ENCODE assay signal across 9 cellular contexts in the genomic region with DNA sequence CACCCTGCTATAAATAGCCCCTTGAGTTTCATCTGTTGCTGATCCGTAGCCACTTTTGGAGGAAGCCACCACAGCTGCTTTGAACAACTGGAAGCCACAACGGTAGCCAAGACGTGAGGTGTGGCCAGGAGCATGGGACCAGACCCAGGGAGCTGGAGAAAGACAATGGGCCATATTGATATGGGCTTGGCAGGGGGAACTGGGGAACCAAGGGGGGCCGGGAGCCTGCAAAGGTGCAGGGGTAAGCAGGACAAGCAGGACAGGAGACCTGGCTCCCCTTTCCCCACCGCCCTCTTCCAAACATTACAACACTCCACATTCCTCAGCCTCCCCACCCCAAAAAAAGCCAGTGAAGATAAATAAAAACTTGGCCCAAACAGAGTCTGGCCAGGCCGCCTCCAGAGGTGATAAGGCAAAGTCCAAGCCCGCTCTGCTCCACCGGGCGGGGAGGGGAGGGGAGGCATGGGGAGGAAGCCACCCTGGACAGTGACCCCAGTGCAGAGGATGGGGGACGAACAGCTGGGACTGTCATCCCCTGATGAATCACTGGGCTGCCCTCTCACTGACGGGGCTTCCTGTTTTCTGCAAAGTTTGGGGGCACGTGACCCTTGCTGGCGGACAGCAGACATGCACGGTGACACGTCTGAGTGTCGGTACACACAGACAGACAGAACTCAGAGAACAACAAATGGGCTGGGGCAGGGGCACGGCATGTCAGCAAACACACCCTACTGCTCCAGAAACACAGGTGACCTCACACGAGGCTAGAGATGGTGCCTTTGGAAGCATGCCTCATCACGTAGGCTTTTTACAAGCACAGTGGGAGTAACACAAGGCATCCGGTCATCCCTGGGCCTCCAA.
DNase-seq lines count a peak whose midpoint lies in the region; ATAC-seq, FAIRE-seq and TF ChIP-seq lines count a peak whose summit lies in the region.
"Had no signal": no experiment of that assay in that cellular context is flagged by ENCODE, and none has a peak within 500 bp of the region (broad histone marks: within the 10 kb centered on the region; RNA-seq: fewer than 3 reads in every experiment).

No MANE protein-coding gene starts in this region.

- H3K4me3 Mint-ChIP-seq in H9 = no peak overlapping the region
- H3K4me3 Mint-ChIP-seq in immature natural killer cell = no peak overlapping the region

- H4K20me1 ChIP-seq in BLaER1 = peaks cover 40% of the 10 kb centered on the region
- H4K20me1 ChIP-seq in fibroblast of lung (ENCODE audit: control insufficient read depth, extremely low read depth, insufficient read depth, low read length) = no peaks in the 10 kb centered on the region
- peaks cover 55% of the 10 kb centered on the region for H4K20me1 ChIP-seq in osteoblast (ENCODE audit: insufficient read depth, low read length)
- H4K20me1 ChIP-seq in H9 (ENCODE audit: control insufficient read depth, insufficient read depth, insufficient read length) = no peaks in the 10 kb centered on the region

- no peaks in the 10 kb centered on the region for H3K23me2 ChIP-seq in H9 (ENCODE audit: insufficient read length, low read depth, low read length, poor library complexity, severe bottlenecking)

- no peak overlapping the region for H2AFZ ChIP-seq in fibroblast of lung (ENCODE audit: low read length)
- H2AFZ ChIP-seq in osteoblast (ENCODE audit: low read length) = no peak overlapping the region
- H2AFZ ChIP-seq in H9 (ENCODE audit: low read length) = no peak overlapping the region

- no peak overlapping the region for H4K8ac ChIP-seq in H9 (replicated peaks; ENCODE audit: insufficient read length, low read depth, low read length)

- H2BK15ac ChIP-seq in H9 (ENCODE audit: low read depth, low read length) = no peak overlapping the region

- H3T11ph ChIP-seq in H9 (ENCODE audit: low read length) = no peak overlapping the region

- no peak overlapping the region for H4K5ac ChIP-seq in H9 (ENCODE audit: insufficient read length, low read depth, low read length)

- H3K18ac ChIP-seq in H9 (ENCODE audit: insufficient read length, low read depth, low read length) = no peak overlapping the region

- H3K9ac ChIP-seq in BLaER1 = peak overlapping the region; percentile 26
- H3K9ac ChIP-seq in fibroblast of lung (ENCODE audit: insufficient read depth, low read length) = peak overlapping the region; percentile 32
- no peak overlapping the region for H3K9ac ChIP-seq in H9 (ENCODE audit: extremely low read depth, insufficient read length, low read length)

- H4K91ac ChIP-seq in H9 (ENCODE audit: insufficient read length, low read depth, low read length) = no peak overlapping the region

- peak overlapping the region in 1 of 3 experiments; percentile 82; a peak in 1 of 7 replicates for H3K27ac Mint-ChIP-seq in H9
- no peak overlapping the region for H3K27ac Mint-ChIP-seq in immature natural killer cell

- H2BK5ac ChIP-seq in H9 (ENCODE audit: insufficient read length, low read length) = no peak overlapping the region

- H2AK5ac ChIP-seq in H9 (ENCODE audit: insufficient read length, low read length) = no peak overlapping the region

- peak; percentile 76 for DNase-seq in RCC 7860 (ENCODE audit: low spot score)
- DNase-seq in fibroblast of lung (ENCODE audit: low read depth in 2 of 2) = peak; percentile 50 to 82
- peak; percentile 93 for DNase-seq in osteoblast (ENCODE audit: insufficient read length, low spot score, missing footprints)
- no peak for DNase-seq in H9
- no peak for DNase-seq in NCI-H82 (lab: John Stamatoyannopoulos, UW)
- DNase-seq in immature natural killer cell = no peak

- H2BK120ac ChIP-seq in H9 (ENCODE audit: low read depth, low read length, poor library complexity, severe bottlenecking) = no peak overlapping the region

- no CpG with 5 or more reads among the region's 20 CpGs for WGBS in H9 (ENCODE audit: extremely low coverage, insufficient read length, low lambda C conversion rate)

- H3K4me2 ChIP-seq in BLaER1 = peak overlapping the region; percentile 92
- H3K4me2 ChIP-seq in fibroblast of lung (ENCODE audit: extremely low read depth, insufficient read depth, low read length) = peak overlapping the region; percentile 46
- peak overlapping the region; percentile 58 for H3K4me2 ChIP-seq in osteoblast (ENCODE audit: insufficient read depth, low read length)
- no peak overlapping the region for H3K4me2 ChIP-seq in H9 (ENCODE audit: insufficient read depth, insufficient read length, low read length)

- peak overlapping the region; percentile 77 for H3K27ac ChIP-seq in BLaER1
- H3K27ac ChIP-seq in fibroblast of lung (ENCODE audit: insufficient read depth, low read length) = peak overlapping the region; percentile 75
- H3K27ac ChIP-seq in osteoblast (ENCODE audit: low read depth, low read length) = peak overlapping the region; percentile 77
- H3K27ac ChIP-seq in H9 (ENCODE audit: insufficient read length, low read depth, low read length) = no peak overlapping the region

- no peak for FAIRE-seq in RCC 7860 (lab: Jason Lieb, UNC)
- FAIRE-seq: G401.6 had no signal

- H3K23ac ChIP-seq in H9 (ENCODE audit: insufficient read length, low read depth, low read length) = no peak overlapping the region

- no peak overlapping the region for H3K14ac ChIP-seq in H9 (ENCODE audit: insufficient read depth, low read length)

- peaks cover 16% of the 10 kb centered on the region for H3K79me2 ChIP-seq in fibroblast of lung (ENCODE audit: control insufficient read depth, insufficient read depth, low read length)
- H3K79me2 ChIP-seq in osteoblast (ENCODE audit: insufficient read depth, low read length) = peaks cover 16% of the 10 kb centered on the region
- no peaks in the 10 kb centered on the region for H3K79me2 ChIP-seq in H9 (ENCODE audit: insufficient read depth, low read length)

- no peaks in the 10 kb centered on the region for H3K9me3 Mint-ChIP-seq in H9
- no peaks in the 10 kb centered on the region for H3K9me3 Mint-ChIP-seq in immature natural killer cell

- no peak for ATAC-seq in HG02970 (IDR thresholded peaks at IDR 0.05; ENCODE audit: low FRiP score, unreplicated experiment)

- no peak overlapping the region for H2BK20ac ChIP-seq in H9 (ENCODE audit: low read depth, low read length, poor library complexity, severe bottlenecking)

- H3K36me3 Mint-ChIP-seq in H9 (ENCODE audit: insufficient read depth in 1 of 3, low read depth in 3 of 3) (no peaks in the 10 kb centered on the region; a peak in 1 of 7 replicates), immature natural killer cell (no peaks in the 10 kb centered on the region)

- H3K4ac ChIP-seq in H9 (ENCODE audit: low read depth, low read length) = no peak overlapping the region

- H3K4me3 ChIP-seq in BLaER1 (peak overlapping the region; percentile 47), fibroblast of lung (replicated peaks in 1 of 4; ENCODE audit: control extremely low read depth in 1 of 4, insufficient read depth in 1 of 4, low read depth in 3 of 4, low read length in 4 of 4) (peak overlapping the region in 1 of 4 experiments; percentile 6), osteoblast (ENCODE audit: insufficient read depth, low read length) (no peak overlapping the region)

- peaks cover 38% of the 10 kb centered on the region for H3K36me3 ChIP-seq in BLaER1
- H3K36me3 ChIP-seq in fibroblast of lung (ENCODE audit: control insufficient read depth, insufficient read depth, low read length) = peaks cover 7% of the 10 kb centered on the region
- H3K36me3 ChIP-seq in osteoblast (ENCODE audit: insufficient read depth, low read length) = peaks cover 41% of the 10 kb centered on the region

- no peak overlapping the region for H2BK12ac ChIP-seq in H9 (ENCODE audit: insufficient read length, low read depth, low read length)

- H3K79me1 ChIP-seq in H9 (ENCODE audit: insufficient read depth, low read depth, low read length, poor library complexity, severe bottlenecking) = no peaks in the 10 kb centered on the region

- TF ChIP-seq CTCF in fibroblast of lung (conservative IDR thresholded peaks at IDR 0.05 in 1 of 2, IDR thresholded peaks at IDR 0.05 in 1 of 2; ENCODE audit: low read depth in 1 of 2, low read length in 2 of 2) (no peak), osteoblast (IDR thresholded peaks at IDR 0.05; ENCODE audit: extremely low read depth, low read depth, low read length) (no peak), H9 (conservative IDR thresholded peaks at IDR 0.05) (no peak)

- no peak overlapping the region for H3K56ac ChIP-seq in H9 (ENCODE audit: insufficient read length, low read depth, low read length)

- no peaks in the 10 kb centered on the region; the same call in 1 of the 2 replicates for H3K27me3 ChIP-seq in BLaER1
- H3K27me3 ChIP-seq in fibroblast of lung (ENCODE audit: control insufficient read depth, insufficient read depth, low read length) = no peaks in the 10 kb centered on the region
- H3K27me3 ChIP-seq in osteoblast (ENCODE audit: insufficient read depth, low read length) = no peaks in the 10 kb centered on the region
- no peaks in the 10 kb centered on the region for H3K27me3 ChIP-seq in H9 (ENCODE audit: insufficient read depth, low read length)

- no peaks in the 10 kb centered on the region for H3K9me3 ChIP-seq in BLaER1
- no peaks in the 10 kb centered on the region for H3K9me3 ChIP-seq in fibroblast of lung (ENCODE audit: control insufficient read depth, insufficient read depth, low read depth, low read length)
- no peaks in the 10 kb centered on the region for H3K9me3 ChIP-seq in osteoblast (ENCODE audit: low read depth, low read length)
- H3K9me3 ChIP-seq in H9 (ENCODE audit: control insufficient read depth, low read depth, low read length) = no peaks in the 10 kb centered on the region

- peaks cover 12 to 34% of the 10 kb centered on the region in 2 experiments for H3K4me1 Mint-ChIP-seq in H9
- H3K4me1 Mint-ChIP-seq in immature natural killer cell = peaks cover 0 to 5% of the 10 kb centered on the region in 2 donors

- peaks cover 80% of the 10 kb centered on the region for H3K4me1 ChIP-seq in BLaER1
- H3K4me1 ChIP-seq in fibroblast of lung (ENCODE audit: control insufficient read depth, extremely low read depth, insufficient read depth, low read length) = peaks cover 46% of the 10 kb centered on the region
- H3K4me1 ChIP-seq in osteoblast (ENCODE audit: insufficient read depth, low read length) = peaks cover 48% of the 10 kb centered on the region
- H3K4me1 ChIP-seq in H9 (ENCODE audit: insufficient read depth, low read length) = no peaks in the 10 kb centered on the region

- H3K27me3 Mint-ChIP-seq in H9 (ENCODE audit: low read depth) = no peaks in the 10 kb centered on the region; the same call in 1 of the 2 replicates
- H3K27me3 Mint-ChIP-seq in immature natural killer cell (ENCODE audit: low read depth in 3 of 3) = peaks cover 6 to 12% (median 7%) of the 10 kb centered on the region in 3 donors

Comparison
In these comparisons a context has a peak if more than half of its experiments do, and no peak if none do; other contexts are left out.
1. DNase-seq: peak in RCC 7860 (single experiment), fibroblast of lung (2 of 2) and osteoblast (single experiment); none in H9 (single experiment), NCI-H82 (single experiment) and immature natural killer cell (0 of 3).